ENCODE assay signal across 9 cellular contexts in genomic region chr6:159989882-159990480, GRCh38. TPM values are rescaled to one million over a fixed set of nuclear protein-coding genes. Genes with fewer than 3 reads are reported as not detected.
DNase-seq lines count a peak whose midpoint lies in the region; ATAC-seq and TF ChIP-seq lines count a peak whose summit lies in the region.
"Had no signal": no experiment of that assay in that cellular context is flagged by ENCODE, and none has a peak within 500 bp of the region (broad histone marks: within the 10 kb centered on the region; RNA-seq: fewer than 3 reads in every experiment).

No MANE protein-coding gene starts in this region.

- CTCF ChIA-PET in SK-N-SH (lab: Yijun Ruan, JAX) = interaction anchor here (1.0 kb wide), 2 partner anchors 10 to 295 kb away, joined by 3 read pairs; no protein-coding TSS in a partner anchor

- peak; percentile 85 for ATAC-seq in GM18909 (IDR thresholded peaks at IDR 0.05; ENCODE audit: poor library complexity, unreplicated experiment)
- ATAC-seq in HG02884 (IDR thresholded peaks at IDR 0.05; ENCODE audit: unreplicated experiment) = peak; percentile 92
- peak; percentile 89 to 90 for ATAC-seq in natural killer cell treated with Interleukin-12 subunit alpha and Interleukin-12 subunit beta and Interleukin-15 and Interleukin-18, amount 100 ng/mL, for 72 hours

- peaks cover 0 to 15% of the 10 kb centered on the region in 2 experiments; a peak in 2 of 4 replicates for H3K4me1 ChIP-seq in SK-N-SH (ENCODE audit: control insufficient read depth in 1 of 2, insufficient read depth in 2 of 2, low read depth in 1 of 2, low read length in 1 of 2)

- TF ChIP-seq EP300 in SK-N-SH (IDR thresholded peaks at IDR 0.05; ENCODE audit: borderline replicate concordance in 1 of 2, low read depth in 1 of 2, low read length in 1 of 2) = no peak

- no peak for DNase-seq in SK-N-SH
- no peak for DNase-seq in natural killer cell treated with Interleukin-12 subunit alpha and Interleukin-12 subunit beta and Interleukin-15 and Interleukin-18, amount 100 ng/mL, for 72 hours (ENCODE audit: low spot score)
- no peak for DNase-seq in substantia nigra (lab: John Stamatoyannopoulos, UW)
- DNase-seq in NCI-H446 (lab: John Stamatoyannopoulos, UW) = no peak
- DNase-seq in stimulated activated CD4-positive, alpha-beta T cell treated with anti-CD3 and anti-CD28 coated beads, Interleukin-4, amount 100 ng/mL, for 4 hours = no peak
- no peak for DNase-seq in retina

- no peak overlapping the region for H2AFZ ChIP-seq in SK-N-SH (ENCODE audit: low read depth)

- H3K9ac ChIP-seq in SK-N-SH = peak overlapping the region; percentile 17; the same call in 1 of the 2 replicates
- H3K9ac ChIP-seq: KMS-11 had no signal

- H4K20me1 ChIP-seq in SK-N-SH (ENCODE audit: insufficient read depth) = peaks cover 9% of the 10 kb centered on the region

- peaks cover 99% of the 10 kb centered on the region for H3K79me2 ChIP-seq in SK-N-SH (ENCODE audit: insufficient read depth)

- H3K4me1 Mint-ChIP-seq in natural killer cell treated with Interleukin-12 subunit alpha and Interleukin-12 subunit beta and Interleukin-15 and Interleukin-18, amount 100 ng/mL, for 72 hours (ENCODE audit: low read depth in 2 of 2) = peaks cover 79 to 84% of the 10 kb centered on the region in 2 donors

- peaks cover 40% of the 10 kb centered on the region for H3K36me3 Mint-ChIP-seq in natural killer cell treated with Interleukin-12 subunit alpha and Interleukin-12 subunit beta and Interleukin-15 and Interleukin-18, amount 100 ng/mL, for 72 hours

- no peak overlapping the region for H3K4me3 ChIP-seq in SK-N-SH (ENCODE audit: low read depth in 2 of 2, low read length in 1 of 2)

- WGBS in SK-N-SH (ENCODE audit: low lambda C conversion rate) = 69% methylated on average over 8 of the region's 8 CpGs

- no peaks in the 10 kb centered on the region for H3K27me3 ChIP-seq in SK-N-SH (ENCODE audit: insufficient read depth)

- H3K27ac ChIP-seq in SK-N-SH (ENCODE audit: low read depth in 2 of 2, low read length in 1 of 2) = peak overlapping the region in 1 of 2 experiments; percentile 65; a peak in 3 of 4 replicates
- no peak overlapping the region for H3K27ac ChIP-seq in substantia nigra (ENCODE audit: low read depth, low read length, poor library complexity, severe bottlenecking)

- peaks cover 15% of the 10 kb centered on the region for H3F3A ChIP-seq in SK-N-SH (replicated peaks; ENCODE audit: insufficient read depth)

- peak overlapping the region; percentile 80 for H3K4me3 Mint-ChIP-seq in natural killer cell treated with Interleukin-12 subunit alpha and Interleukin-12 subunit beta and Interleukin-15 and Interleukin-18, amount 100 ng/mL, for 72 hours

- no peak for TF ChIP-seq CTCF in SK-N-SH (IDR thresholded peaks at IDR 0.05)

- no peaks in the 10 kb centered on the region for H3K27me3 Mint-ChIP-seq in natural killer cell treated with Interleukin-12 subunit alpha and Interleukin-12 subunit beta and Interleukin-15 and Interleukin-18, amount 100 ng/mL, for 72 hours

- H3K9me3 Mint-ChIP-seq in natural killer cell treated with Interleukin-12 subunit alpha and Interleukin-12 subunit beta and Interleukin-15 and Interleukin-18, amount 100 ng/mL, for 72 hours = no peaks in the 10 kb centered on the region

- no peak for TF ChIP-seq RAD21 in SK-N-SH (IDR thresholded peaks at IDR 0.05; ENCODE audit: low read length)

- POLR2A ChIA-PET in SK-N-SH (lab: Yijun Ruan, JAX) = no interaction called here

- peak overlapping the region; percentile 23; the same call in 1 of the 2 replicates for H3K4me2 ChIP-seq in SK-N-SH

- H3K36me3 ChIP-seq in SK-N-SH (replicated peaks in 1 of 2; ENCODE audit: control insufficient read depth in 1 of 2, insufficient read depth in 2 of 2, low read length in 1 of 2) = peaks cover 0 to 23% of the 10 kb centered on the region in 2 experiments

- no peaks in the 10 kb centered on the region for H3K9me3 ChIP-seq in SK-N-SH

- H3K27ac Mint-ChIP-seq in natural killer cell treated with Interleukin-12 subunit alpha and Interleukin-12 subunit beta and Interleukin-15 and Interleukin-18, amount 100 ng/mL, for 72 hours = peak overlapping the region; percentile 99

- no peaks in the 10 kb centered on the region for H3K9me2 ChIP-seq in SK-N-SH

TF ChIP-seq in SK-N-SH, 30 proteins besides CTCF, POLR2A, EP300 and RAD21:
- TF ChIP-seq FOSL2 (IDR thresholded peaks at IDR 0.05; ENCODE audit: borderline replicate concordance, low read depth) (peak; percentile 47; the same call in 1 of the 2 replicates), JUND (IDR thresholded peaks at IDR 0.05) (peak; percentile 41), REST (IDR thresholded peaks at IDR 0.05; ENCODE audit: low read depth, low read length) (no peak), PBX3 (IDR thresholded peaks at IDR 0.05) (peak; percentile 35; the same call in 1 of the 2 replicates)
TF ChIP-seq in SK-N-SH: peak in this region for 3.

RNA-seq across cellular contexts. Expression of gene IGF2R, which starts 21.1 kb away (rescaled TPM):
- 25.7 and 45.0 TPM in 2 replicates for polyA plus RNA-seq in SK-N-SH (2012; rRNA removed)
- polyA plus RNA-seq in SK-N-SH (2012; cell fraction: cytosol; rRNA removed) = 34.7 and 43.1 TPM in 2 replicates
- polyA plus RNA-seq in SK-N-SH (2012; cell fraction: nucleus; rRNA removed) = 52.3 and 71.0 TPM in 2 replicates
- total RNA-seq in natural killer cell treated with Interleukin-12 subunit alpha and Interleukin-12 subunit beta and Interleukin-15 and Interleukin-18, amount 100 ng/mL, for 72 hours = 100 to 1,000 TPM; 290 to 377 TPM
